ENCODE assay signal across 34 cellular contexts in the genomic region with DNA sequence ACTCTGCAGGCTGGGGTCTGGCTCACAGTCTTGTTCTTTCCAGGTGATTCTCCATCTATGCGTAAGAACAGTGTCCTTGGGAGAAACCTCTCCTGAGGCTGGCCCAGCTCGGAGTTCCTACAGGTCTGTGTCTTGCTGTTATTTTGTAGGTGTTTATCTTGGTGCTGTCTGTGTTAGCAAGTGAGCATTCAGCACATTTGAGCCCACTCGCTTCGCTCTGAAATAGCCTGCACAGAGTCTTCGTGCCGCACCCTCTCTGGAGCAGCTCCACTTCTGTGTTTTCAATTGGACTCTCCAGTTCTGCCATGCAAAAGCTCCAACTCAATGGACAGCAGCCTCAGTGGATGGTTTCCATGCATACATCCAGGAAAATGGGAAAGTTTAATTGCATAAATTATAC.
"Had no signal": no experiment of that assay in that cellular context is flagged by ENCODE, and none has a peak within 500 bp of the region (broad histone marks: within the 10 kb centered on the region; RNA-seq: fewer than 3 reads in every experiment).

No MANE protein-coding gene starts in this region.

- DNase-seq: activated B cell treated with CpG ODN at 0.5 μM for 24 hours; activated CD4-positive, alpha-beta memory T cell treated with anti-CD3 and anti-CD28 coated beads for 36 hours; activated CD4-positive, alpha-beta T cell treated with anti-CD3 and anti-CD28 coated beads for 4 hours; activated CD4-positive, alpha-beta T cell treated with anti-CD3 and anti-CD28 coated beads, Interleukin-2, amount 10 ng/mL, durations not matched to agents 24 days and 14 days; activated CD4-positive, alpha-beta T cell treated with anti-CD3 and anti-CD28 coated beads, Interleukin-2, amount 50 U/mL, for 1 hour; activated CD4-positive, alpha-beta T cell treated with anti-CD3 and anti-CD28 coated beads, Interleukin-2, amount 50 U/mL, for 4 hours; activated CD4-positive, CD25-positive, alpha-beta regulatory T cell treated with anti-CD3 and anti-CD28 coated beads, Interleukin-2, amount 50 U/mL, for 72 hours; activated CD8-positive, alpha-beta memory T cell treated with anti-CD3 and anti-CD28 coated beads, Interleukin-2, amount 50 U/mL, for 4 hours; activated CD8-positive, alpha-beta T cell treated with anti-CD3 and anti-CD28 coated beads for 36 hours; activated effector memory CD4-positive, alpha-beta T cell treated with anti-CD3 and anti-CD28 coated beads, Interleukin-2, amount 50 U/mL, for 16 hours; activated naive CD4-positive, alpha-beta T cell treated with anti-CD3 and anti-CD28 coated beads, Interleukin-2, amount 10 ng/mL, durations not matched to agents 7 days and 5 days; activated naive CD4-positive, alpha-beta T cell treated with Interleukin-2 at 50 U/mL for 16 hours; activated naive CD8-positive, alpha-beta T cell treated with anti-CD3 and anti-CD28 coated beads, Interleukin-2, amount 10 ng/mL, durations not matched to agents 7 days and 5 days; activated naive CD8-positive, alpha-beta T cell treated with anti-CD3 and anti-CD28 coated beads, Interleukin-2, amount 50 U/mL, for 24 hours; activated T-cell treated with anti-CD3 and anti-CD28 coated beads for 4 hours; activated T-cell treated with anti-CD3 and anti-CD28 coated beads, Interleukin-2, amount 50 U/mL, for 1 hour; activated T-cell treated with anti-CD3 and anti-CD28 coated beads, Interleukin-2, amount 50 U/mL, for 4 hours; activated T-cell treated with anti-CD3 and anti-CD28 coated beads, Interleukin-2, amount 50 U/mL, for 72 hours; caudate nucleus; cerebellar nuclear complex; T-helper 1 cell; T-helper 2 cell; T-helper 9 cell had no signal

- H3K27ac Mint-ChIP-seq: activated B cell treated with CpG ODN at 0.5 μM for 24 hours; activated CD4-positive, alpha-beta memory T cell treated with anti-CD3 and anti-CD28 coated beads for 36 hours; activated CD4-positive, alpha-beta T cell treated with anti-CD3 and anti-CD28 coated beads, Interleukin-2, amount 10 ng/mL, durations not matched to agents 24 days and 14 days; activated CD8-positive, alpha-beta T cell treated with anti-CD3 and anti-CD28 coated beads for 36 hours; activated naive CD4-positive, alpha-beta T cell treated with anti-CD3 and anti-CD28 coated beads, Interleukin-2, amount 10 ng/mL, durations not matched to agents 7 days and 5 days; activated naive CD4-positive, alpha-beta T cell treated with anti-CD3 and anti-CD28 coated beads, Interleukin-2, amount 50 U/mL, for 24 hours; activated naive CD8-positive, alpha-beta T cell; activated naive CD8-positive, alpha-beta T cell treated with anti-CD3 and anti-CD28 coated beads, Interleukin-2, amount 10 ng/mL, durations not matched to agents 7 days and 5 days; activated naive CD8-positive, alpha-beta T cell treated with anti-CD3 and anti-CD28 coated beads, Interleukin-2, amount 50 U/mL, for 24 hours; activated T-cell treated with anti-CD3 and anti-CD28 coated beads, Interleukin-2, amount 50 U/mL, for 72 hours; activated T-helper 1 cell treated with anti-CD3 and anti-CD28 coated beads, Interleukin-12 subunit alpha, Interleukin-12 subunit beta, Interleukin-2, Interleukin-4 antibody, amounts not matched to agents 30 ng/mL and 10 ng/mL and 1 ng/mL, durations not matched to agents 14 hours and 24 hours and 36 hours; activated T-helper 17 cell treated with anti-CD3 and anti-CD28 coated beads, Interleukin-2, amount 50 U/mL, for 72 hours; T-helper 1 cell treated with Interleukin-12 subunit alpha and Interleukin-12 subunit beta and Interleukin-4 antibody, amounts not matched to agents 30 μg/mL and 1 μg/mL, for 36 hours; T-helper 2 cell treated with Interferon-gamma antibody and Interleukin-4, amounts not matched to agents 5 μg/mL and 100 μg/mL, for 36 hours had no signal

- H3K4me1 Mint-ChIP-seq: activated B cell treated with CpG ODN at 0.5 μM for 24 hours; activated CD4-positive, alpha-beta T cell treated with anti-CD3 and anti-CD28 coated beads, Interleukin-2, amount 10 ng/mL, durations not matched to agents 24 days and 14 days; activated naive CD4-positive, alpha-beta T cell treated with anti-CD3 and anti-CD28 coated beads, Interleukin-2, amount 10 ng/mL, durations not matched to agents 7 days and 5 days; activated naive CD4-positive, alpha-beta T cell treated with anti-CD3 and anti-CD28 coated beads, Interleukin-2, amount 50 U/mL, for 24 hours; activated naive CD8-positive, alpha-beta T cell treated with anti-CD3 and anti-CD28 coated beads, Interleukin-2, amount 10 ng/mL, durations not matched to agents 7 days and 5 days; activated naive CD8-positive, alpha-beta T cell treated with anti-CD3 and anti-CD28 coated beads, Interleukin-2, amount 50 U/mL, for 24 hours; activated T-helper 17 cell treated with anti-CD3 and anti-CD28 coated beads, Interleukin-2, amount 50 U/mL, for 72 hours; central memory CD8-positive, alpha-beta T cell had no signal

- H3K9me3 Mint-ChIP-seq: activated CD4-positive, alpha-beta memory T cell treated with anti-CD3 and anti-CD28 coated beads for 36 hours; activated CD4-positive, alpha-beta T cell treated with anti-CD3 and anti-CD28 coated beads, Interleukin-2, amount 10 ng/mL, durations not matched to agents 24 days and 14 days; activated CD8-positive, alpha-beta T cell treated with anti-CD3 and anti-CD28 coated beads for 36 hours; activated naive CD4-positive, alpha-beta T cell treated with anti-CD3 and anti-CD28 coated beads, Interleukin-2, amount 10 ng/mL, durations not matched to agents 7 days and 5 days; activated naive CD4-positive, alpha-beta T cell treated with anti-CD3 and anti-CD28 coated beads, Interleukin-2, amount 50 U/mL, for 24 hours; activated naive CD8-positive, alpha-beta T cell treated with anti-CD3 and anti-CD28 coated beads, Interleukin-2, amount 10 ng/mL, durations not matched to agents 7 days and 5 days; activated naive CD8-positive, alpha-beta T cell treated with anti-CD3 and anti-CD28 coated beads, Interleukin-2, amount 50 U/mL, for 24 hours; activated T-cell treated with anti-CD3 and anti-CD28 coated beads, Interleukin-2, amount 50 U/mL, for 4 hours; activated T-helper 1 cell treated with anti-CD3 and anti-CD28 coated beads, Interleukin-12 subunit alpha, Interleukin-12 subunit beta, Interleukin-2, Interleukin-4 antibody, amounts not matched to agents 30 ng/mL and 10 ng/mL and 1 ng/mL, durations not matched to agents 14 hours and 24 hours and 36 hours; activated T-helper 17 cell treated with anti-CD3 and anti-CD28 coated beads, Interleukin-2, amount 50 U/mL, for 72 hours; T-helper 1 cell treated with Interleukin-12 subunit alpha and Interleukin-12 subunit beta and Interleukin-4 antibody, amounts not matched to agents 30 μg/mL and 1 μg/mL, for 36 hours; T-helper 2 cell treated with Interferon-gamma antibody and Interleukin-4, amounts not matched to agents 5 μg/mL and 100 μg/mL, for 36 hours had no signal

- H3K27me3 ChIP-seq: ascending aorta, cardiac muscle cell had no signal

- H3K36me3 Mint-ChIP-seq: activated CD4-positive, alpha-beta memory T cell treated with anti-CD3 and anti-CD28 coated beads for 36 hours; activated naive CD4-positive, alpha-beta T cell treated with anti-CD3 and anti-CD28 coated beads, Interleukin-2, amount 10 ng/mL, durations not matched to agents 7 days and 5 days; activated naive CD4-positive, alpha-beta T cell treated with anti-CD3 and anti-CD28 coated beads, Interleukin-2, amount 50 U/mL, for 24 hours; activated naive CD8-positive, alpha-beta T cell; activated naive CD8-positive, alpha-beta T cell treated with anti-CD3 and anti-CD28 coated beads, Interleukin-2, amount 10 ng/mL, durations not matched to agents 7 days and 5 days; brain had no signal

- H3K9me3 ChIP-seq: ascending aorta had no signal

- H3K36me3 ChIP-seq: ascending aorta, cardiac muscle cell had no signal

- H3K4me3 ChIP-seq: ascending aorta, cardiac muscle cell had no signal

- ATAC-seq: activated CD8-positive, alpha-beta T cell treated with anti-CD3 and anti-CD28 coated beads for 36 hours; activated naive CD8-positive, alpha-beta T cell treated with anti-CD3 and anti-CD28 coated beads, Interleukin-2, amount 50 U/mL, for 24 hours; activated T-cell treated with anti-CD3 and anti-CD28 coated beads, Interleukin-2, amount 50 U/mL, for 4 hours; activated T-cell treated with anti-CD3 and anti-CD28 coated beads, Interleukin-2, amount 50 U/mL, for 72 hours; activated T-helper 17 cell treated with anti-CD3 and anti-CD28 coated beads, Interleukin-2, amount 50 U/mL, for 72 hours had no signal

- H3K27ac ChIP-seq: ascending aorta, cardiac muscle cell, VCaP had no signal

- H3K27me3 Mint-ChIP-seq: activated B cell treated with CpG ODN at 0.5 μM for 24 hours; activated CD4-positive, alpha-beta memory T cell treated with anti-CD3 and anti-CD28 coated beads for 36 hours; activated CD4-positive, alpha-beta T cell treated with anti-CD3 and anti-CD28 coated beads, Interleukin-2, amount 10 ng/mL, durations not matched to agents 24 days and 14 days; activated CD8-positive, alpha-beta T cell treated with anti-CD3 and anti-CD28 coated beads for 36 hours; activated naive CD4-positive, alpha-beta T cell treated with anti-CD3 and anti-CD28 coated beads, Interleukin-2, amount 10 ng/mL, durations not matched to agents 7 days and 5 days; activated naive CD4-positive, alpha-beta T cell treated with anti-CD3 and anti-CD28 coated beads, Interleukin-2, amount 50 U/mL, for 24 hours; activated naive CD8-positive, alpha-beta T cell; activated naive CD8-positive, alpha-beta T cell treated with anti-CD3 and anti-CD28 coated beads, Interleukin-2, amount 10 ng/mL, durations not matched to agents 7 days and 5 days; activated naive CD8-positive, alpha-beta T cell treated with anti-CD3 and anti-CD28 coated beads, Interleukin-2, amount 50 U/mL, for 24 hours; activated T-helper 17 cell treated with anti-CD3 and anti-CD28 coated beads, Interleukin-2, amount 50 U/mL, for 72 hours; central memory CD8-positive, alpha-beta T cell had no signal

- H3K4me1 ChIP-seq: ascending aorta had no signal

- H3K4me3 Mint-ChIP-seq: activated B cell treated with CpG ODN at 0.5 μM for 24 hours; activated CD4-positive, alpha-beta memory T cell treated with anti-CD3 and anti-CD28 coated beads for 36 hours; activated CD4-positive, alpha-beta T cell treated with anti-CD3 and anti-CD28 coated beads, Interleukin-2, amount 10 ng/mL, durations not matched to agents 24 days and 14 days; activated CD8-positive, alpha-beta T cell treated with anti-CD3 and anti-CD28 coated beads for 36 hours; activated naive CD4-positive, alpha-beta T cell treated with anti-CD3 and anti-CD28 coated beads, Interleukin-2, amount 10 ng/mL, durations not matched to agents 7 days and 5 days; activated naive CD4-positive, alpha-beta T cell treated with anti-CD3 and anti-CD28 coated beads, Interleukin-2, amount 50 U/mL, for 24 hours; activated naive CD8-positive, alpha-beta T cell; activated naive CD8-positive, alpha-beta T cell treated with anti-CD3 and anti-CD28 coated beads, Interleukin-2, amount 10 ng/mL, durations not matched to agents 7 days and 5 days; activated naive CD8-positive, alpha-beta T cell treated with anti-CD3 and anti-CD28 coated beads, Interleukin-2, amount 50 U/mL, for 24 hours; activated T-cell treated with anti-CD3 and anti-CD28 coated beads, Interleukin-2, amount 50 U/mL, for 4 hours; activated T-cell treated with anti-CD3 and anti-CD28 coated beads, Interleukin-2, amount 50 U/mL, for 72 hours; activated T-helper 1 cell treated with anti-CD3 and anti-CD28 coated beads, Interleukin-12 subunit alpha, Interleukin-12 subunit beta, Interleukin-2, Interleukin-4 antibody, amounts not matched to agents 30 ng/mL and 10 ng/mL and 1 ng/mL, durations not matched to agents 14 hours and 24 hours and 36 hours; activated T-helper 17 cell treated with anti-CD3 and anti-CD28 coated beads, Interleukin-2, amount 50 U/mL, for 72 hours; brain; central memory CD8-positive, alpha-beta T cell; T-helper 1 cell treated with Interleukin-12 subunit alpha and Interleukin-12 subunit beta and Interleukin-4 antibody, amounts not matched to agents 30 μg/mL and 1 μg/mL, for 36 hours; T-helper 2 cell treated with Interferon-gamma antibody and Interleukin-4, amounts not matched to agents 5 μg/mL and 100 μg/mL, for 36 hours had no signal
